In the genomic region with DNA sequence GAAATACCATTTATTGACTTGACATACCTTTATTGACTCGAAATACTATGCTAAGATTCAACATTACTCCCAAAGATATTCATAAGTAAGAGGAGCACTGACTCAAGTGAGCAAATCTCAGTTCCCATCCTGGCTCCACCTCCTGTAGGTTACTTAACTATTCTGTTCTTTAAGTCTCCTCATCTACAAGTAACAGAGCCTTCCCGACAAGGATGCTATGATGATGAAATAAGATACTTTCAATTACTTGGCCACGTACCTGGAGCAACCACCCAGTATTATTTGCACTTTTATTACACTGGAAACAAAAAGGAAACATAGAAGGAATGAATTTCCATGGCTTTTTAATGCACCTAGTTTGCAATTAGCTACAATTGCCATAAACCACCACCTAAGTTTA, we compare ENCODE assay signal across 1 cellular context.
TF ChIP-seq lines count a peak whose summit lies in the region.

No MANE protein-coding gene starts in this region.

TF ChIP-seq in H1, 55 proteins besides CTCF, POLR2A, EP300 and RAD21:
- no peak for TF ChIP-seq SP1 (IDR thresholded peaks at IDR 0.05; ENCODE audit: low read depth, low read length)
- no peak for TF ChIP-seq CHD1 (IDR thresholded peaks at IDR 0.05; ENCODE audit: low read depth, low read length)
- TF ChIP-seq, protein P1, sequence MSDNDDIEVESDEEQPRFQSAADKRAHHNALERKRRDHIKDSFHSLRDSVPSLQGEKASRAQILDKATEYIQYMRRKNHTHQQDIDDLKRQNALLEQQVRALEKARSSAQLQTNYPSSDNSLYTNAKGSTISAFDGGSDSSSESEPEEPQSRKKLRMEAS (IDR thresholded peaks at IDR 0.05) = no peak
- TF ChIP-seq HDAC6 (IDR thresholded peaks at IDR 0.05; ENCODE audit: low read depth, low read length) = no peak
- no peak for TF ChIP-seq CEBPB (IDR thresholded peaks at IDR 0.05; ENCODE audit: low read depth, low read length)
